8 cellular contexts compared by ENCODE assay signal in genomic region chr12:68809190-68810026, GRCh38. TPM values are rescaled to one million over a fixed set of nuclear protein-coding genes. Genes with fewer than 3 reads are reported as not detected.
DNase-seq lines count a peak whose midpoint lies in the region; ATAC-seq lines count a peak whose summit lies in the region.

No MANE protein-coding gene starts in this region.

- ATAC-seq in activated naive CD4-positive, alpha-beta T cell treated with anti-CD3 and anti-CD28 coated beads, Interleukin-2, amount 50 U/mL, for 72 hours, result no peak
- no peak for ATAC-seq in GM21423 (IDR thresholded peaks at IDR 0.05; ENCODE audit: unreplicated experiment)

- H3K27me3 Mint-ChIP-seq in T-helper 1 cell treated with Interleukin-12 subunit alpha and Interleukin-12 subunit beta and Interleukin-4 antibody, amounts not matched to agents 30 μg/mL and 1 μg/mL, for 36 hours (ENCODE audit: low read depth), result no peaks in the 10 kb centered on the region
- peaks cover 13 to 20% (median 17%) of the 10 kb centered on the region in 3 donors for H3K27me3 Mint-ChIP-seq in immature natural killer cell (ENCODE audit: low read depth in 3 of 3)

- H3K4me1 Mint-ChIP-seq in T-helper 1 cell treated with Interleukin-12 subunit alpha and Interleukin-12 subunit beta and Interleukin-4 antibody, amounts not matched to agents 30 μg/mL and 1 μg/mL, for 36 hours (ENCODE audit: low read depth), result peaks cover 32% of the 10 kb centered on the region
- peaks cover 43 to 61% of the 10 kb centered on the region in 2 donors for H3K4me1 Mint-ChIP-seq in immature natural killer cell

- H3K9me3 Mint-ChIP-seq in T-helper 1 cell treated with Interleukin-12 subunit alpha and Interleukin-12 subunit beta and Interleukin-4 antibody, amounts not matched to agents 30 μg/mL and 1 μg/mL, for 36 hours, result no peaks in the 10 kb centered on the region
- H3K9me3 Mint-ChIP-seq in activated naive CD4-positive, alpha-beta T cell treated with anti-CD3 and anti-CD28 coated beads, Interleukin-2, amount 50 U/mL, for 72 hours, result no peaks in the 10 kb centered on the region
- no peaks in the 10 kb centered on the region for H3K9me3 Mint-ChIP-seq in immature natural killer cell

- H3K36me3 Mint-ChIP-seq in T-helper 1 cell treated with Interleukin-12 subunit alpha and Interleukin-12 subunit beta and Interleukin-4 antibody, amounts not matched to agents 30 μg/mL and 1 μg/mL, for 36 hours (ENCODE audit: low read depth), result peaks cover 48% of the 10 kb centered on the region
- H3K36me3 Mint-ChIP-seq in activated naive CD4-positive, alpha-beta T cell treated with anti-CD3 and anti-CD28 coated beads, Interleukin-2, amount 50 U/mL, for 72 hours, result peaks cover 38 to 52% of the 10 kb centered on the region in 2 donors
- peaks cover 4 to 16% (median 4%) of the 10 kb centered on the region in 3 donors for H3K36me3 Mint-ChIP-seq in immature natural killer cell

- peak overlapping the region; percentile 95 for H3K27ac ChIP-seq in substantia nigra (ENCODE audit: low read depth, low read length, poor library complexity, severe bottlenecking)

- peak overlapping the region; percentile 96 for H3K27ac Mint-ChIP-seq in T-helper 1 cell treated with Interleukin-12 subunit alpha and Interleukin-12 subunit beta and Interleukin-4 antibody, amounts not matched to agents 30 μg/mL and 1 μg/mL, for 36 hours
- H3K27ac Mint-ChIP-seq in activated naive CD4-positive, alpha-beta T cell treated with anti-CD3 and anti-CD28 coated beads, Interleukin-2, amount 50 U/mL, for 72 hours, result peak overlapping the region; percentile 98 to 100
- peak overlapping the region; percentile 93 to 98 (median 96) for H3K27ac Mint-ChIP-seq in immature natural killer cell

- DNase-seq in T-helper 1 cell (no peak), immature natural killer cell (no peak), substantia nigra (lab: John Stamatoyannopoulos, UW) (no peak), putamen (ENCODE audit: low spot score) (no peak), Kasumi-1 (lab: John Stamatoyannopoulos, UW) (no peak)
- DNase-seq in activated naive CD4-positive, alpha-beta T cell treated with anti-CD3 and anti-CD28 coated beads, Interleukin-2, amount 50 U/mL, for 72 hours (ENCODE audit: low spot score in 2 of 2), result no peak

- peak overlapping the region; percentile 91 for H3K4me3 Mint-ChIP-seq in T-helper 1 cell treated with Interleukin-12 subunit alpha and Interleukin-12 subunit beta and Interleukin-4 antibody, amounts not matched to agents 30 μg/mL and 1 μg/mL, for 36 hours
- peak overlapping the region; percentile 86 to 97 (median 95) for H3K4me3 Mint-ChIP-seq in immature natural killer cell

RNA-seq across cellular contexts. Expression of gene MDM2, which starts 1.4 kb away (rescaled TPM):
- 100 to 1,000 TPM; 141 to 393 TPM for total RNA-seq in activated naive CD4-positive, alpha-beta T cell treated with anti-CD3 and anti-CD28 coated beads, Interleukin-2, amount 50 U/mL, for 72 hours
- polyA plus RNA-seq in immature natural killer cell, result 10 to 100 TPM; 18.2 to 33.5 (median 19.9) TPM
